ENCODE assay signal across 8 cellular contexts in the genomic region with DNA sequence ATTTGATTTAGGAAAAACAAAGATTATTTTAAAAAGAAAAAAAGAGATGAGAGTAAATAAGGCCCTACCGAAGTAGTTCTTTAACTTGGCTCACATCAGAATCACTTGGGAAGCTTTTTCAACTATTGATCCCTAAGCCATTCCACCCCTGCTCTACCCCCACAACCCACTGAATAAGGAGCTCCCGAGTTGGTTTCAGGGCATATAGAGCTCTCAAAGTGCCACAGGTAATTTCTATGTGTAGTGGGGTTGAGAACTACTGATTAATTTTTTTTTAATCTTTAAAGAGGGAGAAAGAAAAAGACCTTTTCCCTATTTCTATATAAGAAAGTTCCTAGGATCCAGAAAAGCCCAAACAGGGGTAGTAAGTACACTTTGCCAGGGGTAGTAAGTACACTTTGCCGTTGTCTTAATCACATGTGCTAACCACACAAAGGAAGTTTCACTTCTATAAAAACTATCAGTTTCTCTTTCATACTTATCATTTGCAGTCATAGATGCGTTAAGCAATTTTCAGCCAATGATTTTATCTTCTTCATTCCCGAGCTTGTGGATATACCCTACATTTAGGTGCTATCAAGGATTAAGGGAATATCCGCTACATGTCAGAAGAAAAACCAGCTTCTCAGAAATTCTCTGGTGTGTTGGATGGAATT.
A peak's percentile ranks its signal among the peaks of the same experiment; 100 is the strongest.
DNase-seq lines count a peak whose midpoint lies in the region; ATAC-seq and TF ChIP-seq lines count a peak whose summit lies in the region.

No MANE protein-coding gene starts in this region.

- no peak overlapping the region for H3K27ac Mint-ChIP-seq in effector memory CD8-positive, alpha-beta T cell

- no peak for TF ChIP-seq CTCF in dorsolateral prefrontal cortex (IDR thresholded peaks at IDR 0.05 in 54 of 56, conservative IDR thresholded peaks at IDR 0.05 in 2 of 56; ENCODE audit: low read depth in 1 of 56, partially characterized antibody in 56 of 56)

- H3K27me3 ChIP-seq in dorsolateral prefrontal cortex: peaks cover 0 to 2% (median 0%) of the 10 kb centered on the region in 45 donors

- no peaks in the 10 kb centered on the region for H3K4me1 Mint-ChIP-seq in effector memory CD8-positive, alpha-beta T cell (ENCODE audit: low read depth in 2 of 2)

- H3K27ac ChIP-seq in dorsolateral prefrontal cortex: no peak overlapping the region

- peaks cover 0 to 18% of the 10 kb centered on the region in 2 donors for H3K27me3 Mint-ChIP-seq in effector memory CD8-positive, alpha-beta T cell

- no peak overlapping the region for H3K4me3 Mint-ChIP-seq in effector memory CD8-positive, alpha-beta T cell

- no peak overlapping the region for H3K4me3 ChIP-seq in dorsolateral prefrontal cortex

- peak; percentile 97 for ATAC-seq in GM18499 (IDR thresholded peaks at IDR 0.05; ENCODE audit: insufficient read depth, unreplicated experiment)
- peak; percentile 97 for ATAC-seq in GM21515 (IDR thresholded peaks at IDR 0.05; ENCODE audit: unreplicated experiment)
- ATAC-seq in HG03460 (IDR thresholded peaks at IDR 0.05; ENCODE audit: unreplicated experiment): peak; percentile 92
- ATAC-seq in effector memory CD8-positive, alpha-beta T cell (replicated peaks): peak; percentile 65

- intact Hi-C loops in dorsolateral prefrontal cortex (cut with DNase I): no loop called here

- no peaks in the 10 kb centered on the region for H3K36me3 Mint-ChIP-seq in effector memory CD8-positive, alpha-beta T cell (ENCODE audit: insufficient read depth)

- no peak for DNase-seq in effector memory CD8-positive, alpha-beta T cell
- no peak for DNase-seq in NCI-H69 (lab: John Stamatoyannopoulos, UW)
- no peak for DNase-seq in dorsolateral prefrontal cortex
- DNase-seq in DMS114 treated with DMSO at 0.1 percent for 48 hours (lab: John Stamatoyannopoulos, UW; ENCODE audit: unreplicated experiment): no peak
- no peak for DNase-seq in activated CD4-positive, alpha-beta T cell treated with anti-CD3 and anti-CD28 coated beads for 48 hours

- H3K9me3 Mint-ChIP-seq in effector memory CD8-positive, alpha-beta T cell: peaks cover 0 to 2% of the 10 kb centered on the region in 2 donors
